ENCODE assay signal across 21 cellular contexts in genomic region chr5:71623221-71623794, GRCh38.
"Had no signal": no experiment of that assay in that cellular context is flagged by ENCODE, and none has a peak within 500 bp of the region (broad histone marks: within the 10 kb centered on the region; RNA-seq: fewer than 3 reads in every experiment).

No MANE protein-coding gene starts in this region.

- H3K27me3 ChIP-seq: body of pancreas, cardiac muscle cell, esophagus squamous epithelium, gastrocnemius medialis, neural progenitor cell, sigmoid colon, tibial nerve had no signal

- H3K27ac Mint-ChIP-seq: endodermal cell, neural progenitor cell, WTC11 had no signal

- H3K36me3 ChIP-seq: cardiac muscle cell, gastrocnemius medialis, neural progenitor cell had no signal

- ATAC-seq: body of pancreas, gastrocnemius medialis, mucosa of descending colon, WTC11 had no signal

- H3K4me3 ChIP-seq: body of pancreas, cardiac muscle cell, esophagus squamous epithelium, gastrocnemius medialis, mucosa of descending colon, neural progenitor cell, sigmoid colon, tibial nerve had no signal

- H3K9me3 ChIP-seq: body of pancreas, esophagus squamous epithelium, gastrocnemius medialis, mucosa of descending colon, sigmoid colon, tibial nerve had no signal

- H3K27ac ChIP-seq: body of pancreas, cardiac muscle cell, esophagus squamous epithelium, gastrocnemius medialis, neural progenitor cell, sigmoid colon, tibial nerve had no signal

- H3K4me1 Mint-ChIP-seq: endodermal cell, neural progenitor cell, WTC11 had no signal

- H3K4me3 Mint-ChIP-seq: endodermal cell, neural progenitor cell, WTC11 had no signal

- FAIRE-seq: urothelium cell line had no signal

- DNase-seq: activated CD4-positive, alpha-beta T cell treated with anti-CD3 and anti-CD28 coated beads, Interleukin-2, amount 50 U/mL, for 4 hours; activated T-cell treated with anti-CD3 and anti-CD28 coated beads for 4 hours; body of pancreas; cortex of kidney; endodermal cell; esophagus squamous epithelium; gastrocnemius medialis; hippocampal formation; mucosa of descending colon; retina; sigmoid colon; stimulated activated CD4-positive, alpha-beta T cell treated with anti-CD3 and anti-CD28 coated beads, Interleukin-2, amount 100 ng/mL, for 48 hours; stimulated activated CD8-positive, alpha-beta memory T cell treated with anti-CD3 and anti-CD28 coated beads, Interleukin-4, amount 100 ng/mL, for 48 hours; stimulated activated naive CD4-positive, alpha-beta T cell treated with Interleukin-2 at 50 U/mL for 16 hours; T-helper 1 cell; T-helper 9 cell had no signal

- H3K9me3 Mint-ChIP-seq: endodermal cell had no signal
